ENCODE assay signal across 8 cellular contexts in genomic region chr10:92690211-92691041, GRCh38. TPM values are rescaled to one million over a fixed set of nuclear protein-coding genes. Genes with fewer than 3 reads are reported as not detected.
A peak's percentile ranks its signal among the peaks of the same experiment; 100 is the strongest.
DNase-seq lines count a peak whose midpoint lies in the region; ATAC-seq, FAIRE-seq and TF ChIP-seq lines count a peak whose summit lies in the region.

No MANE protein-coding gene starts in this region.

- peaks cover 16% of the 10 kb centered on the region for H3K36me3 Mint-ChIP-seq in glutamatergic neuron (ENCODE audit: unreplicated experiment)

- CTCF ChIA-PET in BJ (lab: Yijun Ruan, JAX): interaction anchor here (0.7 kb wide), 1 partner anchor 69 kb away, joined by 3 read pairs; no protein-coding TSS in a partner anchor
- CTCF ChIA-PET in HEK293T (lab: Yijun Ruan, JAX): no interaction called here

- H3K27ac ChIP-seq in pancreas (peak overlapping the region; percentile 66 to 90 (median 83)), aorta (ENCODE audit: low read depth in 1 of 2, low read length in 2 of 2) (no peak overlapping the region)

- H3K4me3 ChIP-seq in BJ (ENCODE audit: low read depth, low read length) (peak overlapping the region; percentile 89), pancreas (peak overlapping the region; percentile 51 to 86 (median 66)), aorta (ENCODE audit: low read length in 2 of 2) (peak overlapping the region; percentile 50 to 74)

- DNase-seq in BJ (ENCODE audit: low read depth): no peak
- DNase-seq in HEK293T (ENCODE audit: extremely low spot score): peak; percentile 52
- peak; percentile 60 for DNase-seq in RPMI7951 (ENCODE audit: low read depth)
- peak; percentile 62 for DNase-seq in activated gamma-delta T cell treated with Interleukin-2 at 50 U/mL for 16 hours
- peak; percentile 38 for DNase-seq in glutamatergic neuron
- DNase-seq in pancreas: peak; percentile 39 to 84 (median 63)
- peak; percentile 82 to 91 for DNase-seq in aorta
- DNase-seq in middle frontal gyrus (ENCODE audit: extremely low spot score, low spot score): no peak

- peaks cover 5% of the 10 kb centered on the region for H3K4me1 Mint-ChIP-seq in glutamatergic neuron (ENCODE audit: low read depth, unreplicated experiment)

- H3K4me3 Mint-ChIP-seq in glutamatergic neuron (ENCODE audit: unreplicated experiment): peak overlapping the region; percentile 53

- H3K27me3 ChIP-seq in BJ (ENCODE audit: control insufficient read depth, insufficient read depth, low read length) (no peaks in the 10 kb centered on the region), pancreas (no peaks in the 10 kb centered on the region), aorta (ENCODE audit: control insufficient read depth in 1 of 2, insufficient read depth in 2 of 2, low read length in 1 of 2) (no peaks in the 10 kb centered on the region)

- POLR2A ChIA-PET in BJ (lab: Charles Lee) (interaction anchor here (0.7 kb wide), 1 partner anchor 10 kb away, joined by 4 read pairs; no protein-coding TSS in a partner anchor), HEK293T (lab: Yijun Ruan, JAX) (interaction anchor here (0.6 to 2.7 kb wide), 14 partner anchors 8 to 158 kb away, joined by 3 to 20 read pairs (median 4); partner anchors contain the start of gene EXOC6)

- peak overlapping the region; percentile 3 for H3K27ac Mint-ChIP-seq in glutamatergic neuron (ENCODE audit: unreplicated experiment)

- TF ChIP-seq CTCF in BJ (IDR thresholded peaks at IDR 0.05; ENCODE audit: insufficient read depth, low read depth, low read length): no peak
- TF ChIP-seq CTCF in glutamatergic neuron (IDR thresholded peaks at IDR 0.05; ENCODE audit: partially characterized antibody, unreplicated experiment): no peak
- no peak for TF ChIP-seq CTCF in pancreas (IDR thresholded peaks at IDR 0.05)

- H3K9me3 ChIP-seq in pancreas (no peaks in the 10 kb centered on the region), aorta (ENCODE audit: control insufficient read depth, low read length) (no peaks in the 10 kb centered on the region)

- H3K27me3 Mint-ChIP-seq in glutamatergic neuron (ENCODE audit: unreplicated experiment): peaks cover 28% of the 10 kb centered on the region

- ATAC-seq in pancreas: peak; percentile 50 to 66 (median 58)
- peak; percentile 74 for ATAC-seq in aorta (ENCODE audit: low FRiP score)

- peaks cover 7 to 26% (median 17%) of the 10 kb centered on the region in 3 donors for H3K4me1 ChIP-seq in pancreas
- no peaks in the 10 kb centered on the region for H3K4me1 ChIP-seq in aorta (ENCODE audit: control insufficient read depth in 1 of 2, insufficient read depth in 2 of 2, low read length in 2 of 2)

- 4 to 5% methylated on average over 70 to 77 of the region's 77 CpGs for WGBS in pancreas, 2 donors
- WGBS in aorta, 2 donors: 7% methylated on average over 63 to 77 of the region's 77 CpGs

- no peaks in the 10 kb centered on the region for H3K36me3 ChIP-seq in BJ (ENCODE audit: control insufficient read depth, insufficient read depth, low read length)
- peaks cover 0 to 4% (median 0%) of the 10 kb centered on the region in 3 donors for H3K36me3 ChIP-seq in pancreas
- H3K36me3 ChIP-seq in aorta (ENCODE audit: control insufficient read depth in 1 of 2, insufficient read depth in 2 of 2, low read length in 1 of 2): no peaks in the 10 kb centered on the region

- intact Hi-C loops in pancreas (cut with DNase I) (no loop called here), aorta (cut with DNase I) (loop anchor here in 1 of 2 donors (5.0 to 10.0 kb wide), 2 partner anchors 67 to 154 kb away; partner anchors contain the start of gene EXOC6)

- peaks cover 12% of the 10 kb centered on the region for H3K9me3 Mint-ChIP-seq in glutamatergic neuron (ENCODE audit: unreplicated experiment)

- no peak for FAIRE-seq in pancreas (lab: Jason Lieb, UNC)

TF ChIP-seq in HEK293T, 16 proteins besides CTCF, POLR2A, EP300 and RAD21:
- no peak for TF ChIP-seq ARNT (IDR thresholded peaks at IDR 0.05)
- TF ChIP-seq ELF4 (IDR thresholded peaks at IDR 0.05): no peak
- peak; percentile 87 for TF ChIP-seq L3MBTL2 (conservative IDR thresholded peaks at IDR 0.05)
- TF ChIP-seq NFRKB (IDR thresholded peaks at IDR 0.05): no peak
- TF ChIP-seq TARDBP (IDR thresholded peaks at IDR 0.05): no peak
- TF ChIP-seq PKNOX1 (IDR thresholded peaks at IDR 0.05): no peak
- TF ChIP-seq LEF1 (IDR thresholded peaks at IDR 0.05; ENCODE audit: borderline replicate concordance): no peak

RNA-seq across cellular contexts. Expression of gene HHEX, which starts 0.7 kb away (rescaled TPM):
- 2.6 and 3.4 TPM in 2 replicates for polyA plus RNA-seq in BJ (2011; rRNA removed)
- 0.76 and 0.98 TPM in 2 replicates for polyA minus RNA-seq in BJ (2011; rRNA and poly(A)+ RNA removed)
- 0.60 and 1.2 TPM in 2 replicates for total RNA-seq in RPMI7951 (2014; rRNA removed; shearing (Covaris generic))
- total RNA-seq in glutamatergic neuron (ENCODE audit: unreplicated experiment): not detected
- total RNA-seq in pancreas: 10 to 100 TPM; 17.6 to 29.1 (median 20.5) TPM
- polyA plus RNA-seq in pancreas: 10 to 100 TPM; 38.2 to 71.2 TPM
- total RNA-seq in aorta: 10 to 100 TPM; 11.5 to 22.7 TPM
- polyA plus RNA-seq in aorta: 1 to 10 TPM; 4.5 to 6.3 TPM

Comparison
In these comparisons a context has a peak if more than half of its experiments do, and no peak if none do; other contexts are left out.
1. DNase-seq: peak in HEK293T (single experiment), RPMI7951 (single experiment), activated gamma-delta T cell treated with Interleukin-2 at 50 U/mL for 16 hours (single experiment), glutamatergic neuron (single experiment), pancreas (6 of 6) and aorta (2 of 2); none in BJ (single experiment) and middle frontal gyrus (single experiment).
2. H3K27ac ChIP-seq: peak in pancreas (4 of 4); none in aorta (0 of 2).
3. Peak in every context shown above with its lines, with median percentiles within 50 percentile points of each other: H3K4me3 ChIP-seq.